Comparison of ENCODE assay signal across 1 cellular context in genomic region chr2:215290980-215291599, GRCh38.
TF ChIP-seq lines count a peak whose summit lies in the region.

No MANE protein-coding gene starts in this region.

TF ChIP-seq in K562, 482 proteins besides CTCF, POLR2A, EP300 and RAD21 (continued from another document and continues in another):
- TF ChIP-seq CREB3 (tag; conservative IDR thresholded peaks at IDR 0.05; ENCODE audit: low read depth) (0 out of 2 replicates have a peak, but pooled peaks have one; percentile 63), YBX1 (IDR thresholded peaks at IDR 0.05) (no peak), ZNF518B (CRISPR knock-in tag; IDR thresholded peaks at IDR 0.05) (no peak), OTX1 (CRISPR knock-in tag; IDR thresholded peaks at IDR 0.05) (no peak), HCFC1 (IDR thresholded peaks at IDR 0.05; ENCODE audit: low read depth, low read length) (no peak), NFYB (IDR thresholded peaks at IDR 0.05; ENCODE audit: extremely low read depth, insufficient read length) (no peak), EHMT2 (IDR thresholded peaks at IDR 0.05) (no peak), TCF7L2 (IDR thresholded peaks at IDR 0.05; ENCODE audit: low read depth, low read length) (no peak), RREB1 (CRISPR knock-in tag; IDR thresholded peaks at IDR 0.05) (no peak), BCL6 (CRISPR knock-in tag; IDR thresholded peaks at IDR 0.05) (no peak), ZNF282 (CRISPR knock-in tag; IDR thresholded peaks at IDR 0.05) (no peak), NUFIP1 (IDR thresholded peaks at IDR 0.05; ENCODE audit: partially characterized antibody) (no peak), PML (IDR thresholded peaks at IDR 0.05; ENCODE audit: low read length) (no peak), VEZF1 (CRISPR knock-in tag; IDR thresholded peaks at IDR 0.05) (no peak), PHTF2 (CRISPR knock-in tag; IDR thresholded peaks at IDR 0.05) (no peak), SFPQ (IDR thresholded peaks at IDR 0.05; ENCODE audit: low read depth, low read length) (no peak), ZNF79 (CRISPR knock-in tag; IDR thresholded peaks at IDR 0.05; ENCODE audit: low read depth) (no peak), E2F1 (CRISPR knock-in tag; IDR thresholded peaks at IDR 0.05) (no peak), KLF13 (tag; IDR thresholded peaks at IDR 0.05; ENCODE audit: borderline replicate concordance, low read depth) (no peak), KLF16 (IDR thresholded peaks at IDR 0.05) (no peak), ZFPM2 (CRISPR knock-in tag; IDR thresholded peaks at IDR 0.05) (no peak), DLX4 (CRISPR knock-in tag; IDR thresholded peaks at IDR 0.05) (no peak), NBN (IDR thresholded peaks at IDR 0.05; ENCODE audit: low read depth) (no peak), NFE2L1 (tag; IDR thresholded peaks at IDR 0.05; ENCODE audit: borderline replicate concordance, low read depth) (no peak), FOXJ2 (tag; IDR thresholded peaks at IDR 0.05) (0 out of 2 replicates have a peak, but pooled peaks have one; percentile 43), CREB5 (CRISPR knock-in tag; IDR thresholded peaks at IDR 0.05) (no peak), THAP7 (CRISPR knock-in tag; IDR thresholded peaks at IDR 0.05) (no peak), GABPA (tag; conservative IDR thresholded peaks at IDR 0.05; ENCODE audit: low read depth) (no peak), FIP1L1 (IDR thresholded peaks at IDR 0.05; ENCODE audit: low read depth, low read length, poor library complexity, severe bottlenecking) (no peak), E2F6 (IDR thresholded peaks at IDR 0.05; ENCODE audit: borderline replicate concordance in 1 of 2, extremely low read depth in 1 of 2, insufficient read depth in 1 of 2, insufficient read length in 1 of 2, low read depth in 1 of 2, low read length in 1 of 2, poor library complexity in 1 of 2, severe bottlenecking in 1 of 2) (peak in 1 of 2 experiments; percentile 15), SP1 (CRISPR knock-in tag; IDR thresholded peaks at IDR 0.05) (no peak), NFRKB (IDR thresholded peaks at IDR 0.05; ENCODE audit: low read depth) (no peak), TCFL5 (CRISPR knock-in tag; conservative IDR thresholded peaks at IDR 0.05) (no peak), ZNF134 (CRISPR knock-in tag; conservative IDR thresholded peaks at IDR 0.05) (no peak), RBBP5 (IDR thresholded peaks at IDR 0.05; ENCODE audit: borderline replicate concordance, insufficient read depth, low read length, poor library complexity, severe bottlenecking) (no peak), SMAD1 (IDR thresholded peaks at IDR 0.05; ENCODE audit: low read depth, low read length, partially characterized antibody) (no peak), FOSL1 (tag; conservative IDR thresholded peaks at IDR 0.05) (0 out of 2 replicates have a peak, but pooled peaks have one; percentile 14), KDM4B (IDR thresholded peaks at IDR 0.05; ENCODE audit: borderline replicate concordance in 2 of 2, low read depth in 1 of 2) (no peak), CEBPB (tag; IDR thresholded peaks at IDR 0.05) (peak; percentile 32; the same call in 1 of the 2 replicates)
